Comparison of ENCODE assay signal across 13 cellular contexts in the genomic region with DNA sequence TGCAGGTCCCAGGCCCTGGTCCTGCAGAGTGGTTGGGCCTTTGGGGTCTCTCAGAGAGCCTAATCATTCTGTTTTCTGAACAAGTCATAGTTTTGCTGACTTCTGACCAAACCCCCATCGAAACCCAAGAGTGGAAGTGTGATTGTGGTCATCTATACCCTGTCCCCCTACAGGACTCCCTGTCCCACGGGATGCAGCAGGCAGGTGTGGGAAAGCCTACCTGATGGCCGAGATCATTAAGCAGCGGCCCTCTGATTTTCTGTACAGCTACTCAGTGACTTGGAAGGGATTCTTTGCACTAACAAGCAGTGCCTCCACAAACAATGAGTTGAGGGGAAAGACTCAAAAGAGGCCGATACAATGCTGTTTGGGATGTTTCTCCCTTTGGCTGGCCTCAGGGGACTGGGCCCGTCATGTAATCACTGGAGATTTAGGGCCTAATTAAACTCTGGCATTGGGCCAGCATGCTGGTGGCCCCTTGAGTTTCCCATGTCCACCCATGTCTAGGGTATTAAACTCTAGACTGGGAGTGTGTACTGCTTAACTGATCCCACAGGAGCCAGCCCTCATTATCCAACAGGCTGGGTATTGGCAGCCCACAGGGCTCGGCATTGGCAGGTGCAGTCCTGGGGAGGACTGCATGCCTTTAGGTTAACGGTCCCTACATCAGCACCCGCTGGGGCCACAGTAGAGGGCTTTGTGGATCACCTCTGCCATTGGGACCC.
DNase-seq lines count a peak whose midpoint lies in the region; ATAC-seq and TF ChIP-seq lines count a peak whose summit lies in the region.
"Had no signal": no experiment of that assay in that cellular context is flagged by ENCODE, and none has a peak within 500 bp of the region (broad histone marks: within the 10 kb centered on the region; RNA-seq: fewer than 3 reads in every experiment).

No MANE protein-coding gene starts in this region.

- POLR2A ChIA-PET in activated CD4-positive, alpha-beta memory T cell treated with anti-CD3 and anti-CD28 coated beads, Interleukin-2, amount 10 ng/mL, durations not matched to agents 7 days and 5 days (lab: Charles Lee) = no interaction called here

- peaks cover 62% of the 10 kb centered on the region for H3K4me1 Mint-ChIP-seq in dendritic cell treated with granulocyte-macrophage colony-stimulating factor and Interleukin-4, amounts not matched to agents 40 ng/mL and 50 ng/mL, for 4 days (ENCODE audit: low read depth)
- H3K4me1 Mint-ChIP-seq in activated CD4-positive, alpha-beta memory T cell treated with anti-CD3 and anti-CD28 coated beads, Interleukin-2, amount 10 ng/mL, durations not matched to agents 7 days and 5 days = no peaks in the 10 kb centered on the region
- H3K4me1 Mint-ChIP-seq: activated T-helper 17 cell treated with anti-CD3 and anti-CD28 coated beads, Interleukin-2, amount 50 U/mL, for 72 hours had no signal

- no peaks in the 10 kb centered on the region for H3K27me3 Mint-ChIP-seq in dendritic cell treated with granulocyte-macrophage colony-stimulating factor and Interleukin-4, amounts not matched to agents 40 ng/mL and 50 ng/mL, for 4 days
- H3K27me3 Mint-ChIP-seq in activated CD4-positive, alpha-beta memory T cell treated with anti-CD3 and anti-CD28 coated beads, Interleukin-2, amount 10 ng/mL, durations not matched to agents 7 days and 5 days = no peaks in the 10 kb centered on the region
- H3K27me3 Mint-ChIP-seq: activated T-helper 17 cell treated with anti-CD3 and anti-CD28 coated beads, Interleukin-2, amount 50 U/mL, for 72 hours had no signal

- CTCF ChIA-PET in activated CD4-positive, alpha-beta memory T cell treated with anti-CD3 and anti-CD28 coated beads, Interleukin-2, amount 10 ng/mL, durations not matched to agents 7 days and 5 days (lab: Charles Lee) = no interaction called here

- H3K4me3 ChIP-seq in right cardiac atrium (ENCODE audit: low read length) (no peak overlapping the region), neutrophil (ENCODE audit: low read depth in 1 of 2, low read length in 1 of 2) (peak overlapping the region in 1 of 2 experiments; percentile 48)

- H3K36me3 ChIP-seq in neutrophil = no peaks in the 10 kb centered on the region

- H3K9me3 Mint-ChIP-seq in dendritic cell treated with granulocyte-macrophage colony-stimulating factor and Interleukin-4, amounts not matched to agents 40 ng/mL and 50 ng/mL, for 4 days = peaks cover 8% of the 10 kb centered on the region
- H3K9me3 Mint-ChIP-seq in activated CD4-positive, alpha-beta memory T cell treated with anti-CD3 and anti-CD28 coated beads, Interleukin-2, amount 10 ng/mL, durations not matched to agents 7 days and 5 days = peaks cover 4% of the 10 kb centered on the region
- H3K9me3 Mint-ChIP-seq: activated T-helper 17 cell treated with anti-CD3 and anti-CD28 coated beads, Interleukin-2, amount 50 U/mL, for 72 hours had no signal

- ATAC-seq in right cardiac atrium = no peak
- ATAC-seq: activated T-helper 17 cell treated with anti-CD3 and anti-CD28 coated beads, Interleukin-2, amount 50 U/mL, for 72 hours had no signal

- DNase-seq in right cardiac atrium (no peak), cardiac septum (ENCODE audit: low spot score) (no peak), G401 (ENCODE audit: low spot score) (no peak), T-helper 1 cell (no peak)
- no peak for DNase-seq in activated CD4-positive, alpha-beta memory T cell treated with anti-CD3 and anti-CD28 coated beads, Interleukin-2, amount 10 ng/mL, durations not matched to agents 7 days and 5 days
- DNase-seq in activated CD4-positive, alpha-beta T cell treated with anti-CD3 and anti-CD28 coated beads, Interleukin-2, amount 50 U/mL, for 4 hours = no peak
- DNase-seq: activated CD4-positive, alpha-beta T cell treated with anti-CD3 and anti-CD28 coated beads, Interleukin-2, amount 50 U/mL, for 1 hour; DMS79; NCI-H2171; T-helper 9 cell had no signal

- H3K9me3 ChIP-seq in right cardiac atrium (ENCODE audit: control insufficient read depth, low read length) (no peaks in the 10 kb centered on the region), neutrophil (no peaks in the 10 kb centered on the region)

- in situ Hi-C loops in G401 (cut with HindIII; ENCODE audit: low sequenced_read_pairs) = no loop called here

- H3K36me3 Mint-ChIP-seq in dendritic cell treated with granulocyte-macrophage colony-stimulating factor and Interleukin-4, amounts not matched to agents 40 ng/mL and 50 ng/mL, for 4 days (ENCODE audit: low read depth) = peaks cover 5% of the 10 kb centered on the region
- H3K36me3 Mint-ChIP-seq in activated CD4-positive, alpha-beta memory T cell treated with anti-CD3 and anti-CD28 coated beads, Interleukin-2, amount 10 ng/mL, durations not matched to agents 7 days and 5 days (ENCODE audit: low read depth) = no peaks in the 10 kb centered on the region

- intact Hi-C loops in right cardiac atrium (cut with DNase I) (no loop called here), cardiac septum (cut with DNase I) (loop anchor here (2.0 kb wide), 1 partner anchor 33 kb away; no protein-coding TSS in a partner anchor)
- intact Hi-C loops in dendritic cell treated with granulocyte-macrophage colony-stimulating factor and Interleukin-4, amounts not matched to agents 40 ng/mL and 50 ng/mL, for 4 days (cut with micrococcal nuclease) = loop anchor here (1.0 to 10.0 kb wide), 4 partner anchors 22 to 185 kb away; no protein-coding TSS in a partner anchor

- H3K4me3 Mint-ChIP-seq in dendritic cell treated with granulocyte-macrophage colony-stimulating factor and Interleukin-4, amounts not matched to agents 40 ng/mL and 50 ng/mL, for 4 days = no peak overlapping the region
- no peak overlapping the region for H3K4me3 Mint-ChIP-seq in activated CD4-positive, alpha-beta memory T cell treated with anti-CD3 and anti-CD28 coated beads, Interleukin-2, amount 10 ng/mL, durations not matched to agents 7 days and 5 days
- H3K4me3 Mint-ChIP-seq: activated T-helper 17 cell treated with anti-CD3 and anti-CD28 coated beads, Interleukin-2, amount 50 U/mL, for 72 hours had no signal

- H3K27ac ChIP-seq in right cardiac atrium (ENCODE audit: low read length) (peak overlapping the region; percentile 100), neutrophil (peak overlapping the region; percentile 99)

- H3K27me3 ChIP-seq in right cardiac atrium (ENCODE audit: control insufficient read depth, insufficient read depth) (no peaks in the 10 kb centered on the region), neutrophil (no peaks in the 10 kb centered on the region)

- peaks cover 7% of the 10 kb centered on the region for H3K4me1 ChIP-seq in right cardiac atrium (ENCODE audit: control insufficient read depth, insufficient read depth, low read length)
- H3K4me1 ChIP-seq in neutrophil (ENCODE audit: control insufficient read depth in 1 of 2, insufficient read depth in 1 of 2, low read depth in 1 of 2, low read length in 1 of 2) = peaks cover 50 to 58% of the 10 kb centered on the region in 2 experiments

- WGBS in right cardiac atrium = 92% methylated on average over 9 of the region's 9 CpGs

- no peak for TF ChIP-seq CTCF in neutrophil (IDR thresholded peaks at IDR 0.05)

- peak overlapping the region; percentile 96 for H3K27ac Mint-ChIP-seq in dendritic cell treated with granulocyte-macrophage colony-stimulating factor and Interleukin-4, amounts not matched to agents 40 ng/mL and 50 ng/mL, for 4 days
- no peak overlapping the region for H3K27ac Mint-ChIP-seq in activated CD4-positive, alpha-beta memory T cell treated with anti-CD3 and anti-CD28 coated beads, Interleukin-2, amount 10 ng/mL, durations not matched to agents 7 days and 5 days
- H3K27ac Mint-ChIP-seq: activated T-helper 17 cell treated with anti-CD3 and anti-CD28 coated beads, Interleukin-2, amount 50 U/mL, for 72 hours had no signal

Comparison
In these comparisons a context has a peak if more than half of its experiments do, and no peak if none do; other contexts are left out.
1. intact Hi-C loops: an anchor here in cardiac septum (2.0 kb wide) and dendritic cell treated with granulocyte-macrophage colony-stimulating factor and Interleukin-4, amounts not matched to agents 40 ng/mL and 50 ng/mL, for 4 days (1.0 to 10.0 kb wide); none called in right cardiac atrium.